7 cellular contexts compared by ENCODE assay signal in the genomic region with DNA sequence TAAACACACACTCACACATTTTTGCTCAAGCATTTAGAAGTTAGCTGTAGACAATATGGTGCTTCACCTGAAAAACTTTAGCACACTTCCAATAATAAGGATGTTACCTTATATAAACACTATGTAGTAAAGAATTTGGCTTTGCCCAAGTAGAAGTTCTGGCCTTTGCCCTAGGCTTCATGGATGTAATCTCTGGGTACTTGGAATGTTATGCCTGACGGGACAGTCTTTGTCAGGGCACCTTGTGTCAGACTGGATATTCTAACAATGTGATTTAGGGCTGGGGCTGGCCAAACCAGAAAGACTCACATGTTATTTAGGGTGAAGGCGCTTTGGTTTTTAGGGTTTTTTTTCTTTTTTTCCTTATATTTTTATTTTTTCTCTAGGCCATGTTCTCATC.
"Had no signal": no experiment of that assay in that cellular context is flagged by ENCODE, and none has a peak within 500 bp of the region (broad histone marks: within the 10 kb centered on the region; RNA-seq: fewer than 3 reads in every experiment).

No MANE protein-coding gene starts in this region.

- DNase-seq: IMR-90, KBM-7, KG1 had no signal

- ATAC-seq: HepG2, K562 had no signal

- H3K4me3 ChIP-seq: K562 had no signal

- H3K9ac ChIP-seq: KMS-11 had no signal

- H3K4me2 ChIP-seq: KMS-11 had no signal

- H3K27ac ChIP-seq: HL-60, KMS-11 had no signal
